Comparison of ENCODE assay signal across 8 cellular contexts in the genomic region with DNA sequence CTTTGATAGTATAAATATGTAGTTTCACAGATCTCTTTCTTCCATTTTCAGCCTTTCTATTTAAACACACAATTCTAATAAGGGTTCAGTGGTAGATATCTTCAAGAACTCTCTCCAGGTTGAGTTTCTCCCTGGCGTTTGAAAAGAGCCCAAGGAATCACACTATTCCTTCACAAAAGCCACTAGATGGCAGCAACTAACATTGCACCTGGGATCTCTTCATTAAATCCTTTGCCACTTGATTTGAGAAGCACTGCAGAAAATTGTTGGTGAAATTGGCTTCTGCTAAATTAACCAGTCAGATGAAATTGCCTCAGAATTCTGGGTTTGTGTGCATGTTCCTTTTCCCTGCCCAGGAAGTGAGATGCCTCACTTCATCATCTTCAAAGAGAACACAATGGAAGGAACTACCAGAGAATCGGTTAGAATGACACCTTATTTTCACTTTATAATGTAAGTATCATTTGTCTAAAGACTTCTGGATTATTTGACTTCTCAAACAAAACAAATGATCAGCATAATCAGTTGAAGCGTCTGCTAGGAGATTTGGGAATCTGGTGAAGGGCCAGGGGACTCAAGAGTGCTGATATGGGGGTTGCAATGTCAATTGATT. TPM values are rescaled to one million over a fixed set of nuclear protein-coding genes. Genes with fewer than 3 reads are reported as not detected.
DNase-seq lines count a peak whose midpoint lies in the region; ATAC-seq, FAIRE-seq and TF ChIP-seq lines count a peak whose summit lies in the region.

No MANE protein-coding gene starts in this region.

- WGBS in GM12878 (ENCODE audit: insufficient coverage, insufficient replicate concordance, low lambda C conversion rate, missing lambda C conversion rate): 23% methylated on average over 3 of the region's 3 CpGs

- peak; percentile 63 for ATAC-seq in GM12878
- no peak for ATAC-seq in GM19035 (IDR thresholded peaks at IDR 0.05; ENCODE audit: unreplicated experiment)

- no peak overlapping the region for H3K27ac ChIP-seq in cardiac muscle cell
- H3K27ac ChIP-seq in GM12878 (ENCODE audit: control insufficient read depth, insufficient read depth): no peak overlapping the region

- no peak for TF ChIP-seq EP300 in GM12878 (IDR thresholded peaks at IDR 0.05; ENCODE audit: borderline replicate concordance in 1 of 2, control insufficient read depth in 1 of 2, low read depth in 2 of 2, low read length in 2 of 2)

- H3K9ac ChIP-seq in GM12878 (ENCODE audit: control insufficient read depth, insufficient read depth, low read length): no peak overlapping the region

- SMC1A ChIA-PET in GM12878 (lab: Charles Lee; ENCODE audit: uncharacterized antibody, unreplicated experiment): interaction anchor here (1.0 to 2.4 kb wide), 12 partner anchors 8 to 90 kb away, joined by 3 to 19 read pairs (median 4); a partner anchor contains a TSS

- no peak overlapping the region for H2AFZ ChIP-seq in GM12878 (ENCODE audit: control insufficient read depth, low read depth, low read length)

- H3K4me1 ChIP-seq in cardiac muscle cell (ENCODE audit: low read depth): peaks cover 22% of the 10 kb centered on the region
- H3K4me1 ChIP-seq in GM12878 (ENCODE audit: control insufficient read depth, insufficient read depth, low read length): peaks cover 11% of the 10 kb centered on the region

- no peaks in the 10 kb centered on the region for H3K79me2 ChIP-seq in GM12878 (ENCODE audit: control insufficient read depth, insufficient read depth, low read length)

- in situ Hi-C loops in GM12878 (cut with MboI): loop anchor here (10.0 kb wide), 1 partner anchor 578 kb away; no protein-coding TSS in a partner anchor

- no peak for TF ChIP-seq POLR2A in GM12878 (IDR thresholded peaks at IDR 0.05; ENCODE audit: low read depth, low read length)

- H3K4me3 ChIP-seq in cardiac muscle cell (no peak overlapping the region), GM12878 (no peak overlapping the region), kidney epithelial cell (ENCODE audit: low read depth, low read length) (no peak overlapping the region)

- no peaks in the 10 kb centered on the region for H3K36me3 ChIP-seq in cardiac muscle cell
- H3K36me3 ChIP-seq in GM12878 (ENCODE audit: control insufficient read depth in 2 of 2, insufficient read depth in 2 of 2, low read length in 1 of 2): no peaks in the 10 kb centered on the region
- peaks cover 7% of the 10 kb centered on the region for H3K36me3 ChIP-seq in kidney epithelial cell (ENCODE audit: control insufficient read depth, insufficient read depth, low read length)

- H3K9me3 ChIP-seq in cardiac muscle cell (ENCODE audit: low read depth) (no peaks in the 10 kb centered on the region), GM12878 (replicated peaks; ENCODE audit: control insufficient read depth, insufficient read depth, low read length) (no peaks in the 10 kb centered on the region)

- TF ChIP-seq RAD21 in GM12878 (IDR thresholded peaks at IDR 0.05; ENCODE audit: insufficient read depth, low read depth, low read length): peak; percentile 59

- DNase-seq in cardiac muscle cell (ENCODE audit: low read depth in 1 of 2, low spot score in 1 of 2): peak; percentile 54 to 58
- DNase-seq in cardiac septum (ENCODE audit: low spot score): no peak
- peak; percentile 70 for DNase-seq in NCI-H2107 (lab: John Stamatoyannopoulos, UW)
- no peak for DNase-seq in GM12878 (ENCODE audit: low read depth, low spot score)
- DNase-seq in kidney epithelial cell (ENCODE audit: low read depth): no peak
- no peak for DNase-seq in occipital lobe (lab: John Stamatoyannopoulos, UW)
- no peak for DNase-seq in activated naive CD4-positive, alpha-beta T cell treated with anti-CD3 and anti-CD28 coated beads, Interleukin-2, amount 50 U/mL, for 16 hours

- CTCF ChIA-PET in GM12878 (lab: Yijun Ruan, JAX): interaction anchor here (0.6 to 4.8 kb wide), 12 partner anchors 9 to 586 kb away, joined by 3 to 25 read pairs (median 6); a partner anchor contains a TSS

- TF ChIP-seq CTCF in cardiac muscle cell (IDR thresholded peaks at IDR 0.05; ENCODE audit: low read depth, low read length): peak; percentile 72
- peak; percentile 59 to 76 (median 59) for TF ChIP-seq CTCF in GM12878 (IDR thresholded peaks at IDR 0.05 in 2 of 3, conservative IDR thresholded peaks at IDR 0.05 in 1 of 3; ENCODE audit: control insufficient read depth in 2 of 3, extremely low read depth in 1 of 3, insufficient read depth in 1 of 3, low read depth in 3 of 3, low read length in 3 of 3)
- peak; percentile 72 for TF ChIP-seq CTCF in kidney epithelial cell (IDR thresholded peaks at IDR 0.05; ENCODE audit: insufficient read depth, low read length, poor library complexity, severe bottlenecking)

- BruUV-seq in GM12878 (replicated peaks; lab: Mats Ljungman, UMichigan): no TSS peak

- POLR2A ChIA-PET in GM12878 (lab: Charles Lee): interaction anchor here (0.6 kb wide), 1 partner anchor 163 kb away, joined by 3 read pairs; no protein-coding TSS in a partner anchor

- no peak overlapping the region for H3K4me2 ChIP-seq in GM12878 (ENCODE audit: control insufficient read depth, insufficient read depth)

- RAD21 ChIA-PET in GM12878 (lab: Charles Lee; ENCODE audit: unreplicated experiment): interaction anchor here (1.2 to 1.6 kb wide), 6 partner anchors 9 to 397 kb away, joined by 3 to 12 read pairs (median 6); no protein-coding TSS in a partner anchor

- intact Hi-C loops in cardiac septum (cut with DNase I): loop anchor here (2.0 kb wide), 1 partner anchor 586 kb away; no protein-coding TSS in a partner anchor
- intact Hi-C loops in GM12878 (cut with micrococcal nuclease; ENCODE audit: unreplicated experiment): loop anchor here (1.0 to 2.0 kb wide), 3 partner anchors 88 to 585 kb away; no protein-coding TSS in a partner anchor

- peak; percentile 41 for FAIRE-seq in GM12878 (lab: Jason Lieb, UNC)

- H4K20me1 ChIP-seq in GM12878 (ENCODE audit: control insufficient read depth, insufficient read depth): no peaks in the 10 kb centered on the region

- H3K27me3 ChIP-seq in cardiac muscle cell (peaks cover 22% of the 10 kb centered on the region), GM12878 (replicated peaks in 1 of 2; ENCODE audit: control insufficient read depth in 2 of 2, insufficient read depth in 2 of 2, low read length in 1 of 2) (no peaks in the 10 kb centered on the region), kidney epithelial cell (ENCODE audit: control insufficient read depth, insufficient read depth, low read length) (no peaks in the 10 kb centered on the region)

TF ChIP-seq in GM12878, 131 proteins besides CTCF, POLR2A, EP300 and RAD21:
- TF ChIP-seq LARP7 (IDR thresholded peaks at IDR 0.05) (no peak), SMC3 (IDR thresholded peaks at IDR 0.05; ENCODE audit: borderline replicate concordance, low read length) (peak; percentile 62; the same call in 1 of the 2 replicates), ZNF24 (IDR thresholded peaks at IDR 0.05) (0 out of 2 replicates have a peak, but pooled peaks have one; percentile 25), STAT1 (conservative IDR thresholded peaks at IDR 0.05) (no peak), CBFB (IDR thresholded peaks at IDR 0.05; ENCODE audit: low read depth) (no peak), BRCA1 (IDR thresholded peaks at IDR 0.05; ENCODE audit: low read depth, low read length) (no peak), STAT3 (IDR thresholded peaks at IDR 0.05; ENCODE audit: low read depth, low read length) (no peak)
- TF ChIP-seq, protein P1, sequence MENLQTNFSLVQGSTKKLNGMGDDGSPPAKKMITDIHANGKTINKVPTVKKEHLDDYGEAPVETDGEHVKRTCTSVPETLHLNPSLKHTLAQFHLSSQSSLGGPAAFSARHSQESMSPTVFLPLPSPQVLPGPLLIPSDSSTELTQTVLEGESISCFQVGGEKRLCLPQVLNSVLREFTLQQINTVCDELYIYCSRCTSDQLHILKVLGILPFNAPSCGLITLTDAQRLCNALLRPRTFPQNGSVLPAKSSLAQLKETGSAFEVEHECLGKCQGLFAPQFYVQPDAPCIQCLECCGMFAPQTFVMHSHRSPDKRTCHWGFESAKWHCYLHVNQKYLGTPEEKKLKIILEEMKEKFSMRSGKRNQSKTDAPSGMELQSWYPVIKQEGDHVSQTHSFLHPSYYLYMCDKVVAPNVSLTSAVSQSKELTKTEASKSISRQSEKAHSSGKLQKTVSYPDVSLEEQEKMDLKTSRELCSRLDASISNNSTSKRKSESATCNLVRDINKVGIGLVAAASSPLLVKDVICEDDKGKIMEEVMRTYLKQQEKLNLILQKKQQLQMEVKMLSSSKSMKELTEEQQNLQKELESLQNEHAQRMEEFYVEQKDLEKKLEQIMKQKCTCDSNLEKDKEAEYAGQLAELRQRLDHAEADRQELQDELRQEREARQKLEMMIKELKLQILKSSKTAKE (IDR thresholded peaks at IDR 0.05; ENCODE audit: low read depth, poor library complexity, severe bottlenecking): peak; percentile 22

RNA-seq across cellular contexts. Expression of a gene that starts 6.8 kb away (rescaled TPM):
- total RNA-seq in cardiac muscle cell (not detected in 2 replicates), cardiac septum (not detected), GM12878 (2014; rRNA removed) (3.7 and 3.8 TPM in 2 replicates), GM12878 (2014; rRNA removed; fragmentation: Illumina TruSeq; extraction: Trizol) (2.8 and 3.5 TPM in 2 replicates), GM12878 (2021) (2.5 and 2.6 TPM in 2 replicates), kidney epithelial cell (14.7 and 19.4 TPM in 2 replicates), occipital lobe (not detected)
- polyA plus RNA-seq in cardiac muscle cell (not detected in 2 replicates), GM12878 (2011; rRNA removed) (12.5 and 16.4 TPM in 2 replicates), GM12878 (2014; fragmentation: Illumina TruSeq; extraction: Trizol) (3.8 and 8.5 TPM in 2 replicates), GM12878 (2014; fragmentation: Nextera tagmentation; extraction: Ambion mirVana) (1 to 10 TPM; 1.3 to 1.9 TPM), GM12878 (2014; rRNA removed) (1.6 and 3.1 TPM in 2 replicates), GM12878 (2016; fragmentation: Nextera tagmentation; extraction: Ambion mirVana) (1 to 10 TPM; 1.7 to 2.1 TPM)
- total RNA-seq in GM12878 (2013; cell fraction: nucleolus; rRNA removed): 0.31 TPM in 1 of 2 replicates, not detected in the other
- polyA plus RNA-seq in GM12878 (2011; ENCODE audit: low read depth): 30.9 TPM
- 6.5 and 7.6 TPM in 2 replicates for polyA plus RNA-seq in GM12878 (2011; cell fraction: cytosol; rRNA removed)
- polyA plus RNA-seq in GM12878 (2011; cell fraction: nucleus; rRNA removed): 38.7 and 44.1 TPM in 2 replicates
- 1.0 and 1.5 TPM in 2 replicates for polyA plus RNA-seq in GM12878 (2012)
- polyA minus RNA-seq in GM12878 (2011; rRNA and poly(A)+ RNA removed): 8.7 and 9.6 TPM in 2 replicates
- 3.7 and 5.2 TPM in 2 replicates for polyA minus RNA-seq in GM12878 (2011; cell fraction: cytosol; rRNA and poly(A)+ RNA removed)
- 19.2 and 29.7 TPM in 2 replicates for polyA minus RNA-seq in GM12878 (2011; cell fraction: nucleus; rRNA and poly(A)+ RNA removed)

Comparison
In these comparisons a context has a peak if more than half of its experiments do, and no peak if none do; other contexts are left out.
1. DNase-seq: peak in cardiac muscle cell (2 of 2) and NCI-H2107 (single experiment); none in cardiac septum (single experiment), GM12878 (single experiment), kidney epithelial cell (single experiment), occipital lobe (single experiment) and activated naive CD4-positive, alpha-beta T cell treated with anti-CD3 and anti-CD28 coated beads, Interleukin-2, amount 50 U/mL, for 16 hours (single experiment).
2. Peak in every context shown above with its lines, with median percentiles within 50 percentile points of each other: CTCF ChIP-seq.